ENCODE assay signal across 8 cellular contexts in the genomic region with DNA sequence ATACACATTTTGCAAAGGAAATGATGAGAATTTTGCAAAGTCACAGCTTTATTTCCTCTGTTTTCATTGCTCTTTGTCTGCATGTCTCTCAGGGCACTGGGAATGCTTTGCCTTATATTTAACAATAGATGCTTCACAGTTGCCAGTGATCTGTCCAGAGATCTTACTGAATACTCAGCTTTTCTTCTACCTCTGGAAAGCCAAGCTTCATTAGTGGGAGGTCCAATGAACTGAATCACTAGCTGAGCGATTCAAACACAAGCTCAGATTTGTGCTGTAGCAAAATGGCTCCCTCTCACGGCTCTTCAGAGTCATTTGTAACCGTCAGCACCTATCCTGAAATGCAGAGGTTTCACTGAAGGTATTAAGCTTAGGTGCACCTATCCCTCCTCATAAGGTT.
DNase-seq lines count a peak whose midpoint lies in the region; ATAC-seq and TF ChIP-seq lines count a peak whose summit lies in the region.

No MANE protein-coding gene starts in this region.

- H2AK5ac ChIP-seq in H9 (ENCODE audit: insufficient read length, low read length) = no peak overlapping the region

- no peaks in the 10 kb centered on the region for H3K79me1 ChIP-seq in H9 (ENCODE audit: insufficient read depth, low read depth, low read length, poor library complexity, severe bottlenecking)

- no peak overlapping the region for H4K91ac ChIP-seq in H9 (ENCODE audit: insufficient read length, low read depth, low read length)

- H2AFZ ChIP-seq in H9 (ENCODE audit: low read length) = peak overlapping the region; percentile 94

- DNase-seq in H9 (no peak), RPMI7951 (ENCODE audit: low read depth) (peak; percentile 62), fibroblast of the conjunctiva (ENCODE audit: low read depth) (peak; percentile 75), renal cortical epithelial cell (ENCODE audit: low read depth) (peak; percentile 88), SJCRH30 (no peak), aorta (no peak)
- no peak for DNase-seq in effector CD8-positive, alpha-beta T cell (lab: John Stamatoyannopoulos, UW)
- DNase-seq in activated CD4-positive, alpha-beta T cell treated with anti-CD3 and anti-CD28 coated beads, Interleukin-2, amount 10 ng/mL, durations not matched to agents 7 days and 5 days = no peak

- ATAC-seq in aorta (ENCODE audit: low FRiP score) = no peak

- no peak overlapping the region for H3K4me3 ChIP-seq in SJCRH30
- no peak overlapping the region for H3K4me3 ChIP-seq in aorta (ENCODE audit: low read length in 2 of 2)

- H3K4me3 Mint-ChIP-seq in H9 = no peak overlapping the region
- H3K4me3 Mint-ChIP-seq in activated CD4-positive, alpha-beta T cell treated with anti-CD3 and anti-CD28 coated beads, Interleukin-2, amount 10 ng/mL, durations not matched to agents 7 days and 5 days = no peak overlapping the region

- no peaks in the 10 kb centered on the region for H3K27me3 Mint-ChIP-seq in H9 (ENCODE audit: low read depth)
- peaks cover 1% of the 10 kb centered on the region for H3K27me3 Mint-ChIP-seq in activated CD4-positive, alpha-beta T cell treated with anti-CD3 and anti-CD28 coated beads, Interleukin-2, amount 10 ng/mL, durations not matched to agents 7 days and 5 days

- no peak overlapping the region for H3K56ac ChIP-seq in H9 (ENCODE audit: insufficient read length, low read depth, low read length)

- POLR2A ChIA-PET in activated CD4-positive, alpha-beta T cell treated with anti-CD3 and anti-CD28 coated beads, Interleukin-2, amount 10 ng/mL, durations not matched to agents 7 days and 5 days (lab: Charles Lee) = no interaction called here

- H3K9me3 Mint-ChIP-seq in H9 = no peaks in the 10 kb centered on the region
- no peaks in the 10 kb centered on the region for H3K9me3 Mint-ChIP-seq in activated CD4-positive, alpha-beta T cell treated with anti-CD3 and anti-CD28 coated beads, Interleukin-2, amount 10 ng/mL, durations not matched to agents 7 days and 5 days

- no peak overlapping the region for H2BK5ac ChIP-seq in H9 (ENCODE audit: insufficient read length, low read length)

- no peaks in the 10 kb centered on the region for H3K9me3 ChIP-seq in H9 (ENCODE audit: control insufficient read depth, low read depth, low read length)
- H3K9me3 ChIP-seq in SJCRH30 (replicated peaks) = no peaks in the 10 kb centered on the region
- no peaks in the 10 kb centered on the region for H3K9me3 ChIP-seq in aorta (ENCODE audit: control insufficient read depth, low read length)

- H3K27ac ChIP-seq in H9 (ENCODE audit: insufficient read length, low read depth, low read length) = no peak overlapping the region
- no peak overlapping the region for H3K27ac ChIP-seq in SJCRH30
- no peak overlapping the region for H3K27ac ChIP-seq in aorta (ENCODE audit: low read depth in 1 of 2, low read length in 2 of 2)

- H3K18ac ChIP-seq in H9 (ENCODE audit: insufficient read length, low read depth, low read length) = no peak overlapping the region

- TF ChIP-seq CTCF in H9 (conservative IDR thresholded peaks at IDR 0.05) = peak; percentile 39

- H4K20me1 ChIP-seq in H9 (ENCODE audit: control insufficient read depth, insufficient read depth, insufficient read length) = no peaks in the 10 kb centered on the region

- no peak overlapping the region for H3K9ac ChIP-seq in H9 (ENCODE audit: extremely low read depth, insufficient read length, low read length)

- no peak overlapping the region for H2BK15ac ChIP-seq in H9 (ENCODE audit: low read depth, low read length)

- H3K27me3 ChIP-seq in H9 (ENCODE audit: insufficient read depth, low read length) (no peaks in the 10 kb centered on the region; the same call in 1 of the 2 replicates), SJCRH30 (no peaks in the 10 kb centered on the region), aorta (ENCODE audit: control insufficient read depth in 1 of 2, insufficient read depth in 2 of 2, low read length in 1 of 2) (no peaks in the 10 kb centered on the region)

- H4K8ac ChIP-seq in H9 (replicated peaks; ENCODE audit: insufficient read length, low read depth, low read length) = no peak overlapping the region

- no peak overlapping the region for H4K5ac ChIP-seq in H9 (ENCODE audit: insufficient read length, low read depth, low read length)

- H3K27ac Mint-ChIP-seq in H9 = peak overlapping the region in 1 of 3 experiments; percentile 83; a peak in 1 of 7 replicates
- H3K27ac Mint-ChIP-seq in activated CD4-positive, alpha-beta T cell treated with anti-CD3 and anti-CD28 coated beads, Interleukin-2, amount 10 ng/mL, durations not matched to agents 7 days and 5 days = no peak overlapping the region

- H2BK120ac ChIP-seq in H9 (ENCODE audit: low read depth, low read length, poor library complexity, severe bottlenecking) = no peak overlapping the region

- H3K4me1 ChIP-seq in H9 (ENCODE audit: insufficient read depth, low read length) = peaks cover 7% of the 10 kb centered on the region; the same call in 1 of the 2 replicates
- no peaks in the 10 kb centered on the region for H3K4me1 ChIP-seq in SJCRH30
- peaks cover 0 to 4% of the 10 kb centered on the region in 2 donors for H3K4me1 ChIP-seq in aorta (ENCODE audit: control insufficient read depth in 1 of 2, insufficient read depth in 2 of 2, low read length in 2 of 2)

- no peak overlapping the region for H3T11ph ChIP-seq in H9 (ENCODE audit: low read length)

- H3K36me3 ChIP-seq in SJCRH30 (no peaks in the 10 kb centered on the region), aorta (ENCODE audit: control insufficient read depth in 1 of 2, insufficient read depth in 2 of 2, low read length in 1 of 2) (no peaks in the 10 kb centered on the region)

- intact Hi-C loops in aorta (cut with DNase I) = loop anchor here in 1 of 2 donors (10.0 kb wide), 1 partner anchor 222 kb away; no protein-coding TSS in a partner anchor

- H3K36me3 Mint-ChIP-seq in H9 (ENCODE audit: insufficient read depth in 1 of 3, low read depth in 3 of 3) = no peaks in the 10 kb centered on the region
- no peaks in the 10 kb centered on the region for H3K36me3 Mint-ChIP-seq in activated CD4-positive, alpha-beta T cell treated with anti-CD3 and anti-CD28 coated beads, Interleukin-2, amount 10 ng/mL, durations not matched to agents 7 days and 5 days (ENCODE audit: low read depth)

- peaks cover 14 to 17% of the 10 kb centered on the region in 2 experiments for H3K4me1 Mint-ChIP-seq in H9
- no peaks in the 10 kb centered on the region for H3K4me1 Mint-ChIP-seq in activated CD4-positive, alpha-beta T cell treated with anti-CD3 and anti-CD28 coated beads, Interleukin-2, amount 10 ng/mL, durations not matched to agents 7 days and 5 days

- H3K23me2 ChIP-seq in H9 (ENCODE audit: insufficient read length, low read depth, low read length, poor library complexity, severe bottlenecking) = no peaks in the 10 kb centered on the region

- no CpG with 5 or more reads among the region's 3 CpGs for WGBS in H9 (ENCODE audit: extremely low coverage, insufficient read length, low lambda C conversion rate)
- 34 to 35% methylated on average over 3 of the region's 3 CpGs for WGBS in aorta, 2 donors

- no peak overlapping the region for H2BK12ac ChIP-seq in H9 (ENCODE audit: insufficient read length, low read depth, low read length)

- no peak overlapping the region for H3K14ac ChIP-seq in H9 (ENCODE audit: insufficient read depth, low read length)

- no peaks in the 10 kb centered on the region for H3K79me2 ChIP-seq in H9 (ENCODE audit: insufficient read depth, low read length)

- H3K23ac ChIP-seq in H9 (ENCODE audit: insufficient read length, low read depth, low read length) = no peak overlapping the region

- no peak overlapping the region for H3K4ac ChIP-seq in H9 (ENCODE audit: low read depth, low read length)

- CTCF ChIA-PET in activated CD4-positive, alpha-beta T cell treated with anti-CD3 and anti-CD28 coated beads, Interleukin-2, amount 10 ng/mL, durations not matched to agents 7 days and 5 days (lab: Charles Lee) = no interaction called here

- H3K4me2 ChIP-seq in H9 (ENCODE audit: insufficient read depth, insufficient read length, low read length) = no peak overlapping the region

- H2BK20ac ChIP-seq in H9 (ENCODE audit: low read depth, low read length, poor library complexity, severe bottlenecking) = no peak overlapping the region

Comparison
In these comparisons a context has a peak if more than half of its experiments do, and no peak if none do; other contexts are left out.
1. DNase-seq: peak in RPMI7951 (single experiment), fibroblast of the conjunctiva (single experiment) and renal cortical epithelial cell (single experiment); none in H9 (single experiment), SJCRH30 (0 of 2), effector CD8-positive, alpha-beta T cell (single experiment), activated CD4-positive, alpha-beta T cell treated with anti-CD3 and anti-CD28 coated beads, Interleukin-2, amount 10 ng/mL, durations not matched to agents 7 days and 5 days (single experiment) and aorta (0 of 2).